ENCODE assay signal across 10 cellular contexts in genomic region chr10:35369049-35369760, GRCh38. TPM values are rescaled to one million over a fixed set of nuclear protein-coding genes. Genes with fewer than 3 reads are reported as not detected.
DNase-seq lines count a peak whose midpoint lies in the region; ATAC-seq, FAIRE-seq and TF ChIP-seq lines count a peak whose summit lies in the region.
"Had no signal": no experiment of that assay in that cellular context is flagged by ENCODE, and none has a peak within 500 bp of the region (broad histone marks: within the 10 kb centered on the region; RNA-seq: fewer than 3 reads in every experiment).

No MANE protein-coding gene starts in this region.

- H3K4me1 Mint-ChIP-seq in T-helper 17 cell = peaks cover 39% of the 10 kb centered on the region

- no peak for TF ChIP-seq POLR2A in GM12891 (IDR thresholded peaks at IDR 0.05; ENCODE audit: low read depth, low read length)
- no peak for TF ChIP-seq POLR2A in gastrocnemius medialis (IDR thresholded peaks at IDR 0.05)

- H3K27ac Mint-ChIP-seq in T-helper 17 cell = peak overlapping the region; percentile 43
- H3K27ac Mint-ChIP-seq: activated CD4-positive, alpha-beta memory T cell treated with anti-CD3 and anti-CD28 coated beads for 36 hours had no signal

- H3K36me3 Mint-ChIP-seq in T-helper 17 cell (ENCODE audit: low read depth) = peaks cover 7% of the 10 kb centered on the region
- H3K36me3 Mint-ChIP-seq: activated CD4-positive, alpha-beta memory T cell treated with anti-CD3 and anti-CD28 coated beads for 36 hours had no signal

- H3K4me3 ChIP-seq in heart right ventricle (no peak overlapping the region), gastrocnemius medialis (no peak overlapping the region)

- FAIRE-seq in GM12891 (lab: Jason Lieb, UNC) = peak; percentile 65

- TF ChIP-seq CTCF in heart right ventricle (IDR thresholded peaks at IDR 0.05) (no peak), gastrocnemius medialis (IDR thresholded peaks at IDR 0.05 in 4 of 5, conservative IDR thresholded peaks at IDR 0.05 in 1 of 5) (no peak), foreskin keratinocyte (conservative IDR thresholded peaks at IDR 0.05) (no peak)

- H3K36me3 ChIP-seq in heart right ventricle = no peaks in the 10 kb centered on the region
- no peaks in the 10 kb centered on the region for H3K36me3 ChIP-seq in gastrocnemius medialis

- peak overlapping the region; percentile 18 to 92 (median 76) for H3K27ac ChIP-seq in heart right ventricle
- H3K27ac ChIP-seq in gastrocnemius medialis = peak overlapping the region; percentile 76 to 89 (median 84)
- no peak overlapping the region for H3K27ac ChIP-seq in foreskin keratinocyte
- H3K27ac ChIP-seq: parathyroid adenoma had no signal

- no peaks in the 10 kb centered on the region for H3K27me3 ChIP-seq in heart right ventricle
- H3K27me3 ChIP-seq in gastrocnemius medialis = no peaks in the 10 kb centered on the region
- no peaks in the 10 kb centered on the region for H3K27me3 ChIP-seq in foreskin keratinocyte

- intact Hi-C loops in heart right ventricle (cut with DNase I) (no loop called here), gastrocnemius medialis (cut with DNase I; ENCODE audit: low total_unique reads) (no loop called here)

- DNase-seq in GM12891 (ENCODE audit: insufficient read length, low spot score) (no peak), T-helper 17 cell (no peak), heart right ventricle (no peak), gastrocnemius medialis (no peak), foreskin keratinocyte (no peak), SW480 (ENCODE audit: low spot score) (no peak)
- DNase-seq: activated CD4-positive, alpha-beta memory T cell treated with anti-CD3 and anti-CD28 coated beads for 36 hours had no signal

- H3K9me3 ChIP-seq in T-helper 17 cell (ENCODE audit: control insufficient read depth, low read length, poor library complexity, severe bottlenecking) (no peaks in the 10 kb centered on the region), heart right ventricle (no peaks in the 10 kb centered on the region), gastrocnemius medialis (no peaks in the 10 kb centered on the region)

- H3K4me1 ChIP-seq in heart right ventricle = peaks cover 18 to 100% (median 89%) of the 10 kb centered on the region in 9 donors
- peaks cover 86 to 90% of the 10 kb centered on the region in 2 donors for H3K4me1 ChIP-seq in gastrocnemius medialis
- peaks cover 9% of the 10 kb centered on the region for H3K4me1 ChIP-seq in foreskin keratinocyte
- H3K4me1 ChIP-seq: parathyroid adenoma had no signal

- H3K4me3 Mint-ChIP-seq in T-helper 17 cell = no peak overlapping the region
- H3K4me3 Mint-ChIP-seq: activated CD4-positive, alpha-beta memory T cell treated with anti-CD3 and anti-CD28 coated beads for 36 hours had no signal

- H3K27me3 Mint-ChIP-seq in T-helper 17 cell = no peaks in the 10 kb centered on the region
- H3K27me3 Mint-ChIP-seq: activated CD4-positive, alpha-beta memory T cell treated with anti-CD3 and anti-CD28 coated beads for 36 hours had no signal

- ATAC-seq in T-helper 17 cell (peak; percentile 28), heart right ventricle (peak; percentile 43 to 62 (median 50)), gastrocnemius medialis (no peak), GM18868 (IDR thresholded peaks at IDR 0.05; ENCODE audit: unreplicated experiment) (no peak), foreskin keratinocyte (no peak), HG02642 (IDR thresholded peaks at IDR 0.05; ENCODE audit: poor library complexity, unreplicated experiment) (no peak)

- in situ Hi-C loops in gastrocnemius medialis (cut with MboI; ENCODE audit: low sequenced_read_pairs in 4 of 4) = no loop called here

- 10 to 11% methylated on average over 7 of the region's 7 CpGs for WGBS in heart right ventricle, 2 donors

TF ChIP-seq in GM12891, 5 proteins besides CTCF, POLR2A, EP300 and RAD21:
- TF ChIP-seq PAX5 (IDR thresholded peaks at IDR 0.05; ENCODE audit: insufficient read depth, low read length, severe bottlenecking) (no peak), POU2F2 (IDR thresholded peaks at IDR 0.05; ENCODE audit: low read depth, low read length) (no peak), TAF1 (IDR thresholded peaks at IDR 0.05; ENCODE audit: low read depth, low read length) (no peak), POLR2AphosphoS5 (IDR thresholded peaks at IDR 0.05; ENCODE audit: low read depth, low read length) (no peak), SPI1 (IDR thresholded peaks at IDR 0.05; ENCODE audit: low read depth, low read length) (no peak)

RNA-seq across cellular contexts. Expression of gene CCNY, which starts 32.9 kb away (rescaled TPM):
- 23.7 TPM for polyA plus RNA-seq in GM12891 (2012; ENCODE audit: low read depth, missing spikeins)
- 10 to 100 TPM; 74.4 to 89.1 TPM for total RNA-seq in T-helper 17 cell
- 10 to 100 TPM; 69.9 to 99.4 (median 90.1) TPM for total RNA-seq in heart right ventricle
- polyA plus RNA-seq in heart right ventricle = 10 to 100 TPM; 26.0 to 32.3 TPM
- 10 to 100 TPM; 23.9 to 68.1 (median 39.5) TPM for total RNA-seq in gastrocnemius medialis
- 34.4 and 37.6 TPM in 2 replicates for total RNA-seq in foreskin keratinocyte
- 25.8 and 26.7 TPM in 2 replicates for polyA plus RNA-seq in foreskin keratinocyte

Comparison
In these comparisons a context has a peak if more than half of its experiments do, and no peak if none do; other contexts are left out.
1. ATAC-seq: peak in T-helper 17 cell (single experiment) and heart right ventricle (8 of 8); none in gastrocnemius medialis (0 of 2), GM18868 (single experiment), foreskin keratinocyte (single experiment) and HG02642 (single experiment).